In the genomic region with DNA sequence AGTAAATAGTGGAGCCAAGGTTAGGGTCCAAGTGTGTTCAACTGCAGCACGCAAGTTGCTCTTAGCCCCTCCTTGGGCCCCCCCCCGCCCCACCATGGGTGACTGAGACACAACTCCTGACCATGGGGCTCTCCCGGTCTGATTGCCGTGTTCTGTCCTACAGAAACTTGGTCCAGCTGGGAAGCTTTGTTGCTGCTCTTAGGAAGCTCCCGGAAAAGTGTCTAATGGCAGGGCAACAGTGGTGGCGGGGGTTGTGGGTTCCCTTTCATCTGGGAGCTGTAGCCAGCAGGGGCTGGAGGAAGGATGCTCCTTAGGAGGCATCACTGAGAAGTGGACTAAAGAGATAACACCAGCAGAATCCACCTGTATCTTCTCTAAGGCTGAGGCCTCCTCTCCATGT, we compare ENCODE assay signal across 25 cellular contexts.
"Had no signal": no experiment of that assay in that cellular context is flagged by ENCODE, and none has a peak within 500 bp of the region (broad histone marks: within the 10 kb centered on the region; RNA-seq: fewer than 3 reads in every experiment).

No MANE protein-coding gene starts in this region.

- DNase-seq: cortex of kidney; effector CD4-positive, alpha-beta T cell; foreskin keratinocyte; heart left ventricle; kidney glomerular epithelial cell; left colon; left ventricle myocardium superior; lower lobe of right lung; naive thymus-derived CD8-positive, alpha-beta T cell; nephron progenitor cell; nucleus accumbens; psoas muscle; right cardiac atrium; sigmoid colon; stimulated activated CD4-positive, alpha-beta T cell treated with anti-CD3 and anti-CD28 coated beads, Interleukin-2, amount 100 ng/mL, for 24 hours; stimulated activated CD4-positive, alpha-beta T cell treated with anti-CD3 and anti-CD28 coated beads, Interleukin-4, amount 100 ng/mL, for 24 hours; stimulated activated naive CD4-positive, alpha-beta T cell treated with Interleukin-2 at 50 U/mL for 16 hours; stomach; thyroid gland; trophoblast cell had no signal

- H3K9me3 Mint-ChIP-seq: mesothelial cell of epicardium, nephron progenitor cell had no signal

- H3K36me3 Mint-ChIP-seq: memory B cell; mesothelial cell of epicardium; naive thymus-derived CD8-positive, alpha-beta T cell; stimulated activated effector memory CD8-positive, alpha-beta T cell treated with anti-CD3 and anti-CD28 coated beads, Interleukin-12 subunit alpha, Interleukin-12 subunit beta, amount 100 ng/mL, for 72 hours had no signal

- H3K27ac ChIP-seq: foreskin keratinocyte, gastroesophageal sphincter, heart left ventricle, hepatocyte, lower lobe of right lung, psoas muscle, sigmoid colon, stomach, thyroid gland had no signal

- H3K4me1 Mint-ChIP-seq: memory B cell; naive thymus-derived CD8-positive, alpha-beta T cell; stimulated activated effector memory CD8-positive, alpha-beta T cell treated with anti-CD3 and anti-CD28 coated beads, Interleukin-12 subunit alpha, Interleukin-12 subunit beta, amount 100 ng/mL, for 72 hours had no signal

- H3K4me3 ChIP-seq: gastroesophageal sphincter, heart left ventricle, hepatocyte, lower lobe of right lung, psoas muscle, sigmoid colon, stomach, thyroid gland had no signal

- H3K27me3 ChIP-seq: foreskin keratinocyte, hepatocyte, sigmoid colon, thyroid gland had no signal

- ATAC-seq: gastroesophageal sphincter; heart left ventricle; left colon; left ventricle myocardium superior; lower lobe of right lung; naive thymus-derived CD8-positive, alpha-beta T cell; psoas muscle; stimulated activated effector memory CD8-positive, alpha-beta T cell treated with anti-CD3 and anti-CD28 coated beads, Interleukin-12 subunit alpha, Interleukin-12 subunit beta, amount 100 ng/mL, for 72 hours had no signal

- H3K4me3 Mint-ChIP-seq: memory B cell; mesothelial cell of epicardium; naive thymus-derived CD8-positive, alpha-beta T cell; nephron progenitor cell; stimulated activated effector memory CD8-positive, alpha-beta T cell treated with anti-CD3 and anti-CD28 coated beads, Interleukin-12 subunit alpha, Interleukin-12 subunit beta, amount 100 ng/mL, for 72 hours had no signal

- H3K27ac Mint-ChIP-seq: memory B cell; mesothelial cell of epicardium; naive thymus-derived CD8-positive, alpha-beta T cell; nephron progenitor cell; stimulated activated effector memory CD8-positive, alpha-beta T cell treated with anti-CD3 and anti-CD28 coated beads, Interleukin-12 subunit alpha, Interleukin-12 subunit beta, amount 100 ng/mL, for 72 hours had no signal

- H3K36me3 ChIP-seq: gastroesophageal sphincter, heart left ventricle, lower lobe of right lung, sigmoid colon, stomach, thyroid gland had no signal
